ENCODE assay signal across 13 cellular contexts in the genomic region with DNA sequence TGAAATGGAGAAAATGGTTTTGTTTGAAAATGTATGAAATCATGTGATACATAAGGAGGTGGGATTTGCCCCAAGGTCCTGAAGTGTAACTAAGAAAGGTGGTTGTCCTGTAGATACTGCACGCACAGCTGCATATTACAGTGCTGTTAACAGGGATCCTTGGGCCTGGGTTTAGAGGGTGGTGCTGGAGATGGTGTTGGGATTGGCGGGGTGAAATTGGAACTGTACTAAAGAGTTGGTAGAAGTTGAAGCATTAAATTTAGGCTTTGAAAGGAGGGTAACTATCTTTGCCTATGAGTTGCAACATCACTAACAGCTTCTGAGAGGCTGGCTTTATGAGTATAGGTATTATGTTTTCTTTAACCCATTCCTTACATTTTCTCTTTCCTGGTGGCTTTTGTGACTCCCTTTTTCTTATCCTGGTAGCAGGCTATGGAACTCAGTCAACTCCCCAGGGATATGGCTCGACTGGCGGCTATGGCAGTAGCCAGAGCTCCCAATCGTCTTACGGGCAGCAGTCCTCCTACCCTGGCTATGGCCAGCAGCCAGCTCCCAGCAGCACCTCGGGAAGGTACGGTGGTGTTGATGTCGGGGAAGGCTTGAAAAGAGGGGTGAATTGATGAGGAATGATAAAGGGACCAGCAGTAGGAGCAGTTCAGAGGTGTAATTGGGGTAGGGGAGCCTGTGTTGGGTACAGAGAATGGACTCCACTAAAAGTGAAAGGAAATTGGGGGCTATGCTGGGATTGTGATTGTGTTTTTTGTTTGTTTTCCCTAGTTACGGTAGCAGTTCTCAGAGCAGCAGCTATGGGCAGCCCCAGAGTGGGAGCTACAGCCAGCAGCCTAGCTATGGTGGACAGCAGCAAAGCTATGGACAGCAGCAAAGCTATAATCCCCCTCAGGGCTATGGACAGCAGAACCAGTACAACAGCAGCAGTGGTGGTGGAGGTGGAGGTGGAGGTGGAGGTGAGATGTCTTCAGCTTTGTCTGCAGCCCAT. TPM values are rescaled to one million over a fixed set of nuclear protein-coding genes. Genes with fewer than 3 reads are reported as not detected.
DNase-seq lines count a peak whose midpoint lies in the region; ATAC-seq and TF ChIP-seq lines count a peak whose summit lies in the region.
"Had no signal": no experiment of that assay in that cellular context is flagged by ENCODE, and none has a peak within 500 bp of the region (broad histone marks: within the 10 kb centered on the region; RNA-seq: fewer than 3 reads in every experiment).

No MANE protein-coding gene starts in this region.

- H3K4me1 Mint-ChIP-seq in activated T-cell treated with anti-CD3 and anti-CD28 coated beads, Interleukin-2, amount 50 U/mL, for 72 hours (ENCODE audit: low read depth), result peaks cover 80% of the 10 kb centered on the region

- H3K9ac ChIP-seq in fibroblast of lung (ENCODE audit: insufficient read depth, low read length) (peak overlapping the region; percentile 1), smooth muscle cell (ENCODE audit: low read depth) (no peak overlapping the region)

- ATAC-seq in activated T-cell treated with anti-CD3 and anti-CD28 coated beads, Interleukin-2, amount 50 U/mL, for 72 hours (replicated peaks in 1 of 2), result no peak
- ATAC-seq in RWPE2 (ENCODE audit: low read depth), result no peak

- H3K27me3 ChIP-seq in RWPE2 (ENCODE audit: insufficient read depth, poor library complexity, severe bottlenecking) (no peaks in the 10 kb centered on the region), fibroblast of lung (ENCODE audit: control insufficient read depth, insufficient read depth, low read length) (no peaks in the 10 kb centered on the region), smooth muscle cell (ENCODE audit: low read depth) (no peaks in the 10 kb centered on the region)

- no peaks in the 10 kb centered on the region for H3K9me3 Mint-ChIP-seq in activated T-cell treated with anti-CD3 and anti-CD28 coated beads, Interleukin-2, amount 50 U/mL, for 72 hours

- H3K27ac Mint-ChIP-seq in activated T-cell treated with anti-CD3 and anti-CD28 coated beads, Interleukin-2, amount 50 U/mL, for 72 hours, result peak overlapping the region; percentile 99

- H3K27me3 Mint-ChIP-seq in activated T-cell treated with anti-CD3 and anti-CD28 coated beads, Interleukin-2, amount 50 U/mL, for 72 hours (ENCODE audit: low read depth), result no peaks in the 10 kb centered on the region

- no peak for DNase-seq in activated T-cell treated with anti-CD3 and anti-CD28 coated beads, Interleukin-2, amount 50 U/mL, for 72 hours
- DNase-seq in activated T-cell treated with anti-CD3 and anti-CD28 coated beads for 4 hours (no peak), RWPE2 (ENCODE audit: low spot score) (peak; percentile 21), fibroblast of lung (ENCODE audit: low read depth in 2 of 2) (no peak), smooth muscle cell (lab: John Stamatoyannopoulos, UW; ENCODE audit: unreplicated experiment) (no peak), DMS79 (lab: John Stamatoyannopoulos, UW) (no peak), GM19240 (ENCODE audit: insufficient read length, low spot score) (no peak), NCI-H146 treated with DMSO at 0.1 percent for 48 hours (lab: John Stamatoyannopoulos, UW; ENCODE audit: unreplicated experiment) (no peak)
- DNase-seq: kidney, NCI-H82 had no signal

- H3K27ac ChIP-seq in RWPE2 (ENCODE audit: poor library complexity, severe bottlenecking) (no peak overlapping the region), fibroblast of lung (ENCODE audit: insufficient read depth, low read length) (no peak overlapping the region), smooth muscle cell (ENCODE audit: low read depth) (peak overlapping the region; percentile 21)

- no peak for TF ChIP-seq CTCF in RWPE2 (IDR thresholded peaks at IDR 0.05; ENCODE audit: poor library complexity, severe bottlenecking)
- TF ChIP-seq CTCF in fibroblast of lung (conservative IDR thresholded peaks at IDR 0.05 in 1 of 2, IDR thresholded peaks at IDR 0.05 in 1 of 2; ENCODE audit: low read depth in 1 of 2, low read length in 2 of 2), result no peak
- no peak for TF ChIP-seq CTCF in smooth muscle cell (IDR thresholded peaks at IDR 0.05; ENCODE audit: borderline replicate concordance, insufficient read depth, poor library complexity, severe bottlenecking)

- H3K36me3 Mint-ChIP-seq in activated T-cell treated with anti-CD3 and anti-CD28 coated beads, Interleukin-2, amount 50 U/mL, for 72 hours (ENCODE audit: insufficient read depth in 2 of 2), result peaks cover 52 to 81% of the 10 kb centered on the region in 2 donors

- H4K20me1 ChIP-seq in fibroblast of lung (ENCODE audit: control insufficient read depth, extremely low read depth, insufficient read depth, low read length) (peaks cover 6% of the 10 kb centered on the region), smooth muscle cell (ENCODE audit: low read depth) (peaks cover 87% of the 10 kb centered on the region)

- H3K4me3 ChIP-seq in RWPE2 (ENCODE audit: severe bottlenecking), result no peak overlapping the region
- peak overlapping the region; percentile 17 to 99 (median 46) for H3K4me3 ChIP-seq in fibroblast of lung (replicated peaks in 1 of 4; ENCODE audit: control extremely low read depth in 1 of 4, insufficient read depth in 1 of 4, low read depth in 3 of 4, low read length in 4 of 4)
- no peak overlapping the region for H3K4me3 ChIP-seq in smooth muscle cell

- no peaks in the 10 kb centered on the region for H3K9me3 ChIP-seq in RWPE2 (ENCODE audit: severe bottlenecking)
- H3K9me3 ChIP-seq in fibroblast of lung (ENCODE audit: control insufficient read depth, insufficient read depth, low read depth, low read length), result no peaks in the 10 kb centered on the region
- H3K9me3 ChIP-seq in smooth muscle cell (replicated peaks; ENCODE audit: low read depth), result no peaks in the 10 kb centered on the region

- H3K4me2 ChIP-seq in fibroblast of lung (ENCODE audit: extremely low read depth, insufficient read depth, low read length) (peak overlapping the region; percentile 93), smooth muscle cell (peak overlapping the region; percentile 100)

- H2AFZ ChIP-seq in fibroblast of lung (ENCODE audit: low read length) (no peak overlapping the region), smooth muscle cell (ENCODE audit: low read depth) (no peak overlapping the region)

- 96% methylated on average over 10 of the region's 10 CpGs for WGBS in smooth muscle cell (ENCODE audit: low lambda C conversion rate)

- H3F3A ChIP-seq in smooth muscle cell (ENCODE audit: low read depth), result peaks cover 44% of the 10 kb centered on the region

- H3K36me3 ChIP-seq in RWPE2 (ENCODE audit: low read depth) (peaks cover 80% of the 10 kb centered on the region), fibroblast of lung (ENCODE audit: control insufficient read depth, insufficient read depth, low read length) (peaks cover 41% of the 10 kb centered on the region), smooth muscle cell (ENCODE audit: low read depth) (peaks cover 44% of the 10 kb centered on the region)

- peaks cover 85% of the 10 kb centered on the region for H3K79me2 ChIP-seq in fibroblast of lung (ENCODE audit: control insufficient read depth, insufficient read depth, low read length)
- peaks cover 90% of the 10 kb centered on the region for H3K79me2 ChIP-seq in smooth muscle cell (ENCODE audit: low read depth)

- H3K4me3 Mint-ChIP-seq in activated T-cell treated with anti-CD3 and anti-CD28 coated beads, Interleukin-2, amount 50 U/mL, for 72 hours, result peak overlapping the region; percentile 98 to 99

- no peaks in the 10 kb centered on the region for H3K4me1 ChIP-seq in RWPE2 (ENCODE audit: insufficient read depth, poor library complexity, severe bottlenecking)
- H3K4me1 ChIP-seq in fibroblast of lung (ENCODE audit: control insufficient read depth, extremely low read depth, insufficient read depth, low read length), result peaks cover 10% of the 10 kb centered on the region
- H3K4me1 ChIP-seq in smooth muscle cell (ENCODE audit: low read depth), result peaks cover 28% of the 10 kb centered on the region

RNA-seq across cellular contexts. Expression of gene FUS, which starts 3.8 kb away (rescaled TPM):
- total RNA-seq in activated T-cell treated with anti-CD3 and anti-CD28 coated beads, Interleukin-2, amount 50 U/mL, for 72 hours, result 100 to 1,000 TPM; 411 to 528 TPM
- total RNA-seq in fibroblast of lung (34.4 and 44.3 TPM in 2 replicates), smooth muscle cell (56.2 and 58.6 TPM in 2 replicates)
- polyA plus RNA-seq in fibroblast of lung (199 and 263 TPM in 2 replicates), smooth muscle cell (225 and 316 TPM in 2 replicates)
- 506 and 756 TPM in 2 replicates for polyA plus RNA-seq in fibroblast of lung (2012)
- 213 and 344 TPM in 2 replicates for polyA minus RNA-seq in fibroblast of lung (ENCODE audit: low replicate concordance)

RNA-seq across cellular contexts. Expression of gene PYCARD, which starts 18.8 kb away (rescaled TPM):
- 10 to 100 TPM in 1 of 2 donors, 1 to 10 TPM in 1; 7.4 to 13.6 TPM for total RNA-seq in activated T-cell treated with anti-CD3 and anti-CD28 coated beads, Interleukin-2, amount 50 U/mL, for 72 hours
- total RNA-seq in fibroblast of lung (103 and 109 TPM in 2 replicates), smooth muscle cell (15.6 and 30.8 TPM in 2 replicates)
- polyA plus RNA-seq in fibroblast of lung (15.4 and 18.4 TPM in 2 replicates), smooth muscle cell (10.1 and 30.2 TPM in 2 replicates)
- 53.1 and 63.1 TPM in 2 replicates for polyA plus RNA-seq in fibroblast of lung (2012)
- polyA minus RNA-seq in fibroblast of lung (ENCODE audit: low replicate concordance), result 35.5 and 81.3 TPM in 2 replicates

RNA-seq across cellular contexts. Expression of gene TRIM72, which starts 30.2 kb away (rescaled TPM):
- total RNA-seq in activated T-cell treated with anti-CD3 and anti-CD28 coated beads, Interleukin-2, amount 50 U/mL, for 72 hours, result under 1 TPM in 1 of 2 donors, not detected in 1; 0.05 TPM
- under 0.01 TPM in 1 of 2 replicates, not detected in the other for total RNA-seq in fibroblast of lung
- polyA plus RNA-seq in fibroblast of lung, result not detected in 2 replicates
- not detected in 2 replicates for polyA plus RNA-seq in fibroblast of lung (2012)
- polyA minus RNA-seq in fibroblast of lung (ENCODE audit: low replicate concordance), result not detected in 2 replicates
- total RNA-seq in smooth muscle cell, result 0.04 TPM in 2 replicates
- polyA plus RNA-seq in smooth muscle cell, result 0.07 TPM in 2 replicates
- total RNA-seq: epithelial cell of proximal tubule, pulmonary artery endothelial cell had no signal
- polyA plus RNA-seq: BJ had no signal

RNA-seq across cellular contexts. Expression of gene PYDC1, which starts 33.2 kb away (rescaled TPM):
- total RNA-seq in activated T-cell treated with anti-CD3 and anti-CD28 coated beads, Interleukin-2, amount 50 U/mL, for 72 hours, result not detected
- total RNA-seq in fibroblast of lung (not detected in 2 replicates), smooth muscle cell (not detected in 2 replicates)
- polyA plus RNA-seq in fibroblast of lung (not detected in 2 replicates), smooth muscle cell (1.1 and 1.7 TPM in 2 replicates)
- not detected in 2 replicates for polyA plus RNA-seq in fibroblast of lung (2012)
- not detected in 2 replicates for polyA minus RNA-seq in fibroblast of lung (ENCODE audit: low replicate concordance)
- total RNA-seq: epithelial cell of proximal tubule, kidney, pulmonary artery endothelial cell had no signal
- polyA plus RNA-seq: BJ had no signal

RNA-seq across cellular contexts. Expression of gene PRSS36, which starts 33.9 kb away (rescaled TPM):
- total RNA-seq in activated T-cell treated with anti-CD3 and anti-CD28 coated beads, Interleukin-2, amount 50 U/mL, for 72 hours, result under 1 TPM; 0.19 TPM
- total RNA-seq in fibroblast of lung (0.17 TPM in 1 of 2 replicates, not detected in the other), smooth muscle cell (1.6 TPM in 1 of 2 replicates, not detected in the other)
- polyA plus RNA-seq in fibroblast of lung (0.10 and 0.20 TPM in 2 replicates), smooth muscle cell (0.31 and 0.66 TPM in 2 replicates)
- polyA plus RNA-seq in fibroblast of lung (2012), result 0.06 and 0.43 TPM in 2 replicates
- polyA minus RNA-seq in fibroblast of lung (ENCODE audit: low replicate concordance), result not detected in 2 replicates

Comparison
In these comparisons a context has a peak if more than half of its experiments do, and no peak if none do; other contexts are left out.
1. H3K4me3 ChIP-seq: peak in fibroblast of lung (4 of 4); none in RWPE2 (single experiment) and smooth muscle cell (single experiment).